In genomic region chr1:189962171-189962570, GRCh38 we compare ENCODE assay signal across 17 cellular contexts.
DNase-seq lines count a peak whose midpoint lies in the region; ATAC-seq, FAIRE-seq and TF ChIP-seq lines count a peak whose summit lies in the region.
"Had no signal": no experiment of that assay in that cellular context is flagged by ENCODE, and none has a peak within 500 bp of the region (broad histone marks: within the 10 kb centered on the region; RNA-seq: fewer than 3 reads in every experiment).

No MANE protein-coding gene starts in this region.

- no peaks in the 10 kb centered on the region for H3K23me2 ChIP-seq in H1 (ENCODE audit: low read depth, low read length)

- peak; percentile 36 for ATAC-seq in mucosa of descending colon
- ATAC-seq: gastrocnemius medialis; naive thymus-derived CD4-positive, alpha-beta T cell had no signal

- H3K27me3 ChIP-seq in H1 (replicated peaks in 1 of 4; ENCODE audit: control insufficient read depth in 3 of 4, extremely low read depth in 1 of 4, insufficient read depth in 3 of 4, low read length in 3 of 4) (no peaks in the 10 kb centered on the region), PC-9 (ENCODE audit: insufficient read depth, low read depth) (no peaks in the 10 kb centered on the region)
- H3K27me3 ChIP-seq: dorsolateral prefrontal cortex, gastrocnemius medialis, sigmoid colon had no signal

- H3K56ac ChIP-seq in H1 (replicated peaks; ENCODE audit: insufficient read length, low read depth, low read length), result no peak overlapping the region

- H3K4me1 ChIP-seq in H1 (replicated peaks in 1 of 4; ENCODE audit: control insufficient read depth in 3 of 4, insufficient read depth in 4 of 4, low read length in 3 of 4), result no peaks in the 10 kb centered on the region
- H3K4me1 ChIP-seq in mucosa of descending colon (ENCODE audit: low read depth), result no peaks in the 10 kb centered on the region
- H3K4me1 ChIP-seq in PC-9 (replicated peaks; ENCODE audit: insufficient read depth), result no peaks in the 10 kb centered on the region
- H3K4me1 ChIP-seq: gastrocnemius medialis had no signal

- no peaks in the 10 kb centered on the region for H4K20me1 ChIP-seq in H1 (replicated peaks in 1 of 2; ENCODE audit: control insufficient read depth in 1 of 2, insufficient read depth in 2 of 2, low read length in 2 of 2)
- H4K20me1 ChIP-seq in PC-9 (ENCODE audit: insufficient read depth), result no peaks in the 10 kb centered on the region

- no peak for TF ChIP-seq RAD21 in H1 (IDR thresholded peaks at IDR 0.05 in 1 of 2, conservative IDR thresholded peaks at IDR 0.05 in 1 of 2; ENCODE audit: low read depth in 2 of 2, low read length in 2 of 2)

- intact Hi-C loops in mucosa of descending colon (cut with DNase I, micrococcal nuclease) (no loop called here), PC-9 (cut with micrococcal nuclease; ENCODE audit: unreplicated experiment) (no loop called here)

- no peaks in the 10 kb centered on the region for H3F3A ChIP-seq in PC-9 (ENCODE audit: insufficient read depth, low read depth)

- no peak overlapping the region for H2BK15ac ChIP-seq in H1 (ENCODE audit: low read length)

- no peak overlapping the region for H2BK120ac ChIP-seq in H1 (replicated peaks; ENCODE audit: low read depth, low read length)

- H4K8ac ChIP-seq in H1 (ENCODE audit: extremely low read depth, insufficient read depth, low read length), result no peak overlapping the region

- no peak overlapping the region for H2BK5ac ChIP-seq in H1 (ENCODE audit: low read depth, low read length)

- no peak overlapping the region for H3K9ac ChIP-seq in H1 (replicated peaks in 1 of 4; ENCODE audit: extremely low read depth in 1 of 4, low read depth in 3 of 4, low read length in 3 of 4)

- H3K79me2 ChIP-seq in H1 (ENCODE audit: control insufficient read depth in 1 of 2, insufficient read depth in 2 of 2, low read length in 2 of 2), result no peaks in the 10 kb centered on the region
- no peaks in the 10 kb centered on the region for H3K79me2 ChIP-seq in PC-9 (ENCODE audit: low read depth)

- H2BK12ac ChIP-seq in H1 (ENCODE audit: low read depth, low read length), result no peak overlapping the region

- H3K4me3 ChIP-seq in H1 (ENCODE audit: extremely low read depth in 1 of 4, insufficient read depth in 2 of 4, low read depth in 3 of 4, low read length in 4 of 4), result no peak overlapping the region
- no peak overlapping the region for H3K4me3 ChIP-seq in mucosa of descending colon
- H3K4me3 ChIP-seq in PC-9, result no peak overlapping the region
- H3K4me3 ChIP-seq: dorsolateral prefrontal cortex, gastrocnemius medialis, sigmoid colon had no signal

- CTCF ChIA-PET in H1 (lab: Charles Lee; ENCODE audit: partially characterized antibody) (interaction anchor here (0.9 to 1.1 kb wide), 2 partner anchors 9 to 103 kb away, joined by 3 to 4 read pairs; no protein-coding TSS in a partner anchor), PC-9 (lab: Charles Lee) (no interaction called here)

- no peak overlapping the region for H2AFZ ChIP-seq in H1 (ENCODE audit: low read length)
- H2AFZ ChIP-seq in PC-9, result no peak overlapping the region

- no peak overlapping the region for H3K14ac ChIP-seq in H1 (ENCODE audit: insufficient read length)

- in situ Hi-C loops in Caki2 (cut with HindIII; ENCODE audit: low pct_unique_long_range_greater_than_20kb, low sequenced_read_pairs), result no loop called here

- H4K91ac ChIP-seq in H1 (replicated peaks; ENCODE audit: insufficient read length, low read length), result no peak overlapping the region

- DNase-seq in Caki2 (ENCODE audit: low read depth) (peak; percentile 55), M059J (ENCODE audit: low read depth) (peak; percentile 12), H1 (ENCODE audit: low read depth in 1 of 2, low spot score in 2 of 2) (no peak), mucosa of descending colon (no peak), AML-193 (lab: John Stamatoyannopoulos, UW) (no peak), AG20443 (ENCODE audit: low spot score) (no peak), PC-9 (no peak)
- no peak for DNase-seq in activated CD4-positive, alpha-beta T cell treated with anti-CD3 and anti-CD28 coated beads for 1 hour
- DNase-seq: CD4-positive, CD25-positive, alpha-beta regulatory T cell; dorsolateral prefrontal cortex; gastrocnemius medialis; naive thymus-derived CD4-positive, alpha-beta T cell; NCI-H2081 treated with DMSO at 0.1 percent for 48 hours; NCI-H774; sigmoid colon; WERI-Rb-1 had no signal

- H3K18ac ChIP-seq in H1 (ENCODE audit: extremely low read depth, low read length), result no peak overlapping the region

- no peak for FAIRE-seq in H1 (lab: Jason Lieb, UNC)
- FAIRE-seq: islet of Langerhans had no signal

- no peak overlapping the region for H2BK20ac ChIP-seq in H1 (ENCODE audit: low read length)

- H3K9me3 ChIP-seq in H1 (ENCODE audit: insufficient read depth in 2 of 2, low read depth in 1 of 2, low read length in 1 of 2), result no peaks in the 10 kb centered on the region
- no peaks in the 10 kb centered on the region for H3K9me3 ChIP-seq in mucosa of descending colon
- no peaks in the 10 kb centered on the region; the same call in 1 of the 2 replicates for H3K9me3 ChIP-seq in PC-9 (ENCODE audit: insufficient read depth, low read depth)
- H3K9me3 ChIP-seq: gastrocnemius medialis, sigmoid colon had no signal

- no peak overlapping the region for H3K4ac ChIP-seq in H1 (replicated peaks; ENCODE audit: insufficient read length, low read depth, low read length)

- TF ChIP-seq POLR2A in H1 (IDR thresholded peaks at IDR 0.05; ENCODE audit: control extremely low read depth in 1 of 2, low read depth in 2 of 2, low read length in 2 of 2), result no peak

- no peak overlapping the region for H3K23ac ChIP-seq in H1 (ENCODE audit: insufficient read length)

- H3K36me3 ChIP-seq in H1 (ENCODE audit: control insufficient read depth in 2 of 4, insufficient read depth in 4 of 4, low read length in 3 of 4), result no peaks in the 10 kb centered on the region
- H3K36me3 ChIP-seq in mucosa of descending colon (ENCODE audit: low read depth), result no peaks in the 10 kb centered on the region
- H3K36me3 ChIP-seq in PC-9 (ENCODE audit: low read depth), result no peaks in the 10 kb centered on the region
- H3K36me3 ChIP-seq: gastrocnemius medialis, sigmoid colon, WERI-Rb-1 had no signal

- no peak overlapping the region for H2AK5ac ChIP-seq in H1 (ENCODE audit: low read depth, low read length)

- POLR2A ChIA-PET in H1 (lab: Charles Lee; ENCODE audit: partially characterized antibody), result no interaction called here
- POLR2A ChIA-PET in PC-9 (lab: Charles Lee; ENCODE audit: unreplicated experiment), result no interaction called here

- H4K5ac ChIP-seq in H1 (ENCODE audit: insufficient read length, low read depth, low read length), result no peak overlapping the region

- peaks cover 5% of the 10 kb centered on the region; the same call in 1 of the 2 replicates for H3K9me2 ChIP-seq in PC-9 (ENCODE audit: insufficient read depth)

- no peak overlapping the region for H3K4me2 ChIP-seq in H1 (ENCODE audit: insufficient read depth in 1 of 2, low read depth in 2 of 2, low read length in 2 of 2)
- H3K4me2 ChIP-seq in PC-9, result no peak overlapping the region

- H3K27ac ChIP-seq in H1 (ENCODE audit: low read depth, low read length), result no peak overlapping the region
- H3K27ac ChIP-seq in PC-9, result no peak overlapping the region
- H3K27ac ChIP-seq: dorsolateral prefrontal cortex, gastrocnemius medialis, sigmoid colon, WERI-Rb-1 had no signal

- TF ChIP-seq CTCF in H1 (IDR thresholded peaks at IDR 0.05; ENCODE audit: control extremely low read depth in 1 of 3, insufficient read depth in 1 of 3, low read depth in 1 of 3, low read length in 3 of 3), result no peak
- no peak for TF ChIP-seq CTCF in mucosa of descending colon (IDR thresholded peaks at IDR 0.05)
- no peak for TF ChIP-seq CTCF in PC-9 (conservative IDR thresholded peaks at IDR 0.05)

- no TSS peak for BruUV-seq in PC-9 (replicated peaks; lab: Mats Ljungman, UMichigan)

- H3K79me1 ChIP-seq in H1 (ENCODE audit: low read depth, low read length), result no peaks in the 10 kb centered on the region

- no peak for TF ChIP-seq EP300 in H1 (IDR thresholded peaks at IDR 0.05; ENCODE audit: borderline replicate concordance in 1 of 2, low read depth in 2 of 2, low read length in 2 of 2)

TF ChIP-seq in H1, 55 proteins besides CTCF, POLR2A, EP300 and RAD21:
- TF ChIP-seq CBX8 (IDR thresholded peaks at IDR 0.05; ENCODE audit: borderline replicate concordance, low read depth, low read length), result no peak
- TF ChIP-seq CEBPB (IDR thresholded peaks at IDR 0.05; ENCODE audit: low read depth, low read length), result peak; percentile 19; the same call in 1 of the 2 replicates
TF ChIP-seq in H1: peak in this region for 1.

Comparison
In these comparisons a context has a peak if more than half of its experiments do, and no peak if none do; other contexts are left out.
1. DNase-seq: peak in Caki2 (single experiment) and M059J (single experiment); none in H1 (0 of 2), mucosa of descending colon (0 of 3), AML-193 (0 of 2), activated CD4-positive, alpha-beta T cell treated with anti-CD3 and anti-CD28 coated beads for 1 hour (single experiment), AG20443 (single experiment) and PC-9 (0 of 2).